ENCODE assay signal across 1 cellular context in genomic region chr19:1103691-1104451, GRCh38.
TF ChIP-seq lines count a peak whose summit lies in the region.

TSS of gene GPX4 (plus strand) at chr19:1103994. CDS start at chr19:1104044, 50 bp downstream.

TF ChIP-seq in GM12878, 131 proteins besides CTCF, POLR2A, EP300 and RAD21 (continued from another document):
- no peak for TF ChIP-seq MTA3 (IDR thresholded peaks at IDR 0.05; ENCODE audit: borderline replicate concordance, low read length)
- no peak for TF ChIP-seq EZH2 (IDR thresholded peaks at IDR 0.05; ENCODE audit: borderline replicate concordance, control insufficient read depth, low read depth, low read length)
- peak; percentile 72 for TF ChIP-seq DPF2 (IDR thresholded peaks at IDR 0.05)
- no peak; the same call in 1 of the 2 replicates for TF ChIP-seq RB1 (IDR thresholded peaks at IDR 0.05; ENCODE audit: borderline replicate concordance)
TF ChIP-seq in GM12878: peak in this region for 39.
